1 cellular context compared by ENCODE assay signal in the genomic region with DNA sequence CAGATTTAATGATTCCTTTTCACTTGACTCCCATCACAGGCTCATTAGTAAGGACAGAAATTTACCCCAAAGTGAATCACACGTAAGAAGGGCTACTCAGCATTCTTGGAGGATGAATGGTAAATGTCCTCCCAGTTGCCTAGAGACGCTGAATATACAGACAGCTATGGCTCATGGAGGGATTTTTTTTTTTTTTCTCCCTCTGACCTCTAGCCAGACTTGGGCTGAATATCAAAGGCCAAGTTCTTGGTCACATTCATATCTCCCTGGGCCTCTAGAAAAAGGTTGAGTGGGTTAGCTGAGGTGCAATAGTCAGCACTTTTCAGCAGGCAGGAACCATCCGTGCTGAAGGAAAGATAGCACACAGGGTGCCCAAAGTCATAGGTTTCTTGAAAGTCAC.
TF ChIP-seq lines count a peak whose summit lies in the region.

No MANE protein-coding gene starts in this region.

TF ChIP-seq in HepG2, 621 proteins besides CTCF, POLR2A, EP300 and RAD21 (continued from another document and continues in another):
- TF ChIP-seq, protein P1, sequence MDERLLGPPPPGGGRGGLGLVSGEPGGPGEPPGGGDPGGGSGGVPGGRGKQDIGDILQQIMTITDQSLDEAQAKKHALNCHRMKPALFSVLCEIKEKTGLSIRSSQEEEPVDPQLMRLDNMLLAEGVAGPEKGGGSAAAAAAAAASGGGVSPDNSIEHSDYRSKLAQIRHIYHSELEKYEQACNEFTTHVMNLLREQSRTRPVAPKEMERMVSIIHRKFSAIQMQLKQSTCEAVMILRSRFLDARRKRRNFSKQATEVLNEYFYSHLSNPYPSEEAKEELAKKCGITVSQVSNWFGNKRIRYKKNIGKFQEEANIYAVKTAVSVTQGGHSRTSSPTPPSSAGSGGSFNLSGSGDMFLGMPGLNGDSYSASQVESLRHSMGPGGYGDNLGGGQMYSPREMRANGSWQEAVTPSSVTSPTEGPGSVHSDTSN (CRISPR knock-in tag; IDR thresholded peaks at IDR 0.05): no peak
- TF ChIP-seq, protein P2, sequence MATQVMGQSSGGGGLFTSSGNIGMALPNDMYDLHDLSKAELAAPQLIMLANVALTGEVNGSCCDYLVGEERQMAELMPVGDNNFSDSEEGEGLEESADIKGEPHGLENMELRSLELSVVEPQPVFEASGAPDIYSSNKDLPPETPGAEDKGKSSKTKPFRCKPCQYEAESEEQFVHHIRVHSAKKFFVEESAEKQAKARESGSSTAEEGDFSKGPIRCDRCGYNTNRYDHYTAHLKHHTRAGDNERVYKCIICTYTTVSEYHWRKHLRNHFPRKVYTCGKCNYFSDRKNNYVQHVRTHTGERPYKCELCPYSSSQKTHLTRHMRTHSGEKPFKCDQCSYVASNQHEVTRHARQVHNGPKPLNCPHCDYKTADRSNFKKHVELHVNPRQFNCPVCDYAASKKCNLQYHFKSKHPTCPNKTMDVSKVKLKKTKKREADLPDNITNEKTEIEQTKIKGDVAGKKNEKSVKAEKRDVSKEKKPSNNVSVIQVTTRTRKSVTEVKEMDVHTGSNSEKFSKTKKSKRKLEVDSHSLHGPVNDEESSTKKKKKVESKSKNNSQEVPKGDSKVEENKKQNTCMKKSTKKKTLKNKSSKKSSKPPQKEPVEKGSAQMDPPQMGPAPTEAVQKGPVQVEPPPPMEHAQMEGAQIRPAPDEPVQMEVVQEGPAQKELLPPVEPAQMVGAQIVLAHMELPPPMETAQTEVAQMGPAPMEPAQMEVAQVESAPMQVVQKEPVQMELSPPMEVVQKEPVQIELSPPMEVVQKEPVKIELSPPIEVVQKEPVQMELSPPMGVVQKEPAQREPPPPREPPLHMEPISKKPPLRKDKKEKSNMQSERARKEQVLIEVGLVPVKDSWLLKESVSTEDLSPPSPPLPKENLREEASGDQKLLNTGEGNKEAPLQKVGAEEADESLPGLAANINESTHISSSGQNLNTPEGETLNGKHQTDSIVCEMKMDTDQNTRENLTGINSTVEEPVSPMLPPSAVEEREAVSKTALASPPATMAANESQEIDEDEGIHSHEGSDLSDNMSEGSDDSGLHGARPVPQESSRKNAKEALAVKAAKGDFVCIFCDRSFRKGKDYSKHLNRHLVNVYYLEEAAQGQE (IDR thresholded peaks at IDR 0.05; ENCODE audit: borderline replicate concordance in 1 of 2, low read depth in 1 of 2, low read length in 2 of 2): peak in 1 of 2 experiments; percentile 67; a peak in 1 of 4 replicates
- TF ChIP-seq CHD4 (IDR thresholded peaks at IDR 0.05; ENCODE audit: borderline replicate concordance, low read length): no peak
- no peak for TF ChIP-seq HNF4G (IDR thresholded peaks at IDR 0.05; ENCODE audit: borderline replicate concordance, low read depth, low read length)
- TF ChIP-seq HNF4G (CRISPR knock-in tag; IDR thresholded peaks at IDR 0.05; ENCODE audit: borderline replicate concordance, low read depth): no peak
- TF ChIP-seq BCL6 (CRISPR knock-in tag; IDR thresholded peaks at IDR 0.05): peak; percentile 85
- TF ChIP-seq STAG1 (CRISPR knock-in tag; IDR thresholded peaks at IDR 0.05): no peak
- no peak for TF ChIP-seq HNRNPLL (IDR thresholded peaks at IDR 0.05; ENCODE audit: low read depth, low read length, poor library complexity, severe bottlenecking)
- TF ChIP-seq ZNF792 (CRISPR knock-in tag; IDR thresholded peaks at IDR 0.05): no peak
- peak; percentile 96 for TF ChIP-seq RARA (CRISPR knock-in tag; IDR thresholded peaks at IDR 0.05)
- TF ChIP-seq, protein P3, sequence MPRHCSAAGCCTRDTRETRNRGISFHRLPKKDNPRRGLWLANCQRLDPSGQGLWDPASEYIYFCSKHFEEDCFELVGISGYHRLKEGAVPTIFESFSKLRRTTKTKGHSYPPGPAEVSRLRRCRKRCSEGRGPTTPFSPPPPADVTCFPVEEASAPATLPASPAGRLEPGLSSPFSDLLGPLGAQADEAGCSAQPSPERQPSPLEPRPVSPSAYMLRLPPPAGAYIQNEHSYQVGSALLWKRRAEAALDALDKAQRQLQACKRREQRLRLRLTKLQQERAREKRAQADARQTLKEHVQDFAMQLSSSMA (CRISPR knock-in tag; IDR thresholded peaks at IDR 0.05): no peak
- TF ChIP-seq, protein P4, sequence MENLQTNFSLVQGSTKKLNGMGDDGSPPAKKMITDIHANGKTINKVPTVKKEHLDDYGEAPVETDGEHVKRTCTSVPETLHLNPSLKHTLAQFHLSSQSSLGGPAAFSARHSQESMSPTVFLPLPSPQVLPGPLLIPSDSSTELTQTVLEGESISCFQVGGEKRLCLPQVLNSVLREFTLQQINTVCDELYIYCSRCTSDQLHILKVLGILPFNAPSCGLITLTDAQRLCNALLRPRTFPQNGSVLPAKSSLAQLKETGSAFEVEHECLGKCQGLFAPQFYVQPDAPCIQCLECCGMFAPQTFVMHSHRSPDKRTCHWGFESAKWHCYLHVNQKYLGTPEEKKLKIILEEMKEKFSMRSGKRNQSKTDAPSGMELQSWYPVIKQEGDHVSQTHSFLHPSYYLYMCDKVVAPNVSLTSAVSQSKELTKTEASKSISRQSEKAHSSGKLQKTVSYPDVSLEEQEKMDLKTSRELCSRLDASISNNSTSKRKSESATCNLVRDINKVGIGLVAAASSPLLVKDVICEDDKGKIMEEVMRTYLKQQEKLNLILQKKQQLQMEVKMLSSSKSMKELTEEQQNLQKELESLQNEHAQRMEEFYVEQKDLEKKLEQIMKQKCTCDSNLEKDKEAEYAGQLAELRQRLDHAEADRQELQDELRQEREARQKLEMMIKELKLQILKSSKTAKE (CRISPR knock-in tag; IDR thresholded peaks at IDR 0.05; ENCODE audit: borderline replicate concordance): peak; percentile 81
- no peak for TF ChIP-seq ZNF224 (CRISPR knock-in tag; IDR thresholded peaks at IDR 0.05)
- TF ChIP-seq ZNF383 (CRISPR knock-in tag; IDR thresholded peaks at IDR 0.05; ENCODE audit: borderline replicate concordance): no peak
- TF ChIP-seq, protein P5, sequence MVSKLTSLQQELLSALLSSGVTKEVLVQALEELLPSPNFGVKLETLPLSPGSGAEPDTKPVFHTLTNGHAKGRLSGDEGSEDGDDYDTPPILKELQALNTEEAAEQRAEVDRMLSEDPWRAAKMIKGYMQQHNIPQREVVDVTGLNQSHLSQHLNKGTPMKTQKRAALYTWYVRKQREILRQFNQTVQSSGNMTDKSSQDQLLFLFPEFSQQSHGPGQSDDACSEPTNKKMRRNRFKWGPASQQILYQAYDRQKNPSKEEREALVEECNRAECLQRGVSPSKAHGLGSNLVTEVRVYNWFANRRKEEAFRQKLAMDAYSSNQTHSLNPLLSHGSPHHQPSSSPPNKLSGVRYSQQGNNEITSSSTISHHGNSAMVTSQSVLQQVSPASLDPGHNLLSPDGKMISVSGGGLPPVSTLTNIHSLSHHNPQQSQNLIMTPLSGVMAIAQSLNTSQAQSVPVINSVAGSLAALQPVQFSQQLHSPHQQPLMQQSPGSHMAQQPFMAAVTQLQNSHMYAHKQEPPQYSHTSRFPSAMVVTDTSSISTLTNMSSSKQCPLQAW (CRISPR knock-in tag; IDR thresholded peaks at IDR 0.05): no peak
- no peak for TF ChIP-seq ZNF775 (CRISPR knock-in tag; IDR thresholded peaks at IDR 0.05; ENCODE audit: borderline replicate concordance)
- no peak for TF ChIP-seq CENPX (CRISPR knock-in tag; IDR thresholded peaks at IDR 0.05)
- 0 out of 2 replicates have a peak, but pooled peaks have one; percentile 17 for TF ChIP-seq SALL1 (CRISPR knock-in tag; IDR thresholded peaks at IDR 0.05)
- TF ChIP-seq, protein P6, sequence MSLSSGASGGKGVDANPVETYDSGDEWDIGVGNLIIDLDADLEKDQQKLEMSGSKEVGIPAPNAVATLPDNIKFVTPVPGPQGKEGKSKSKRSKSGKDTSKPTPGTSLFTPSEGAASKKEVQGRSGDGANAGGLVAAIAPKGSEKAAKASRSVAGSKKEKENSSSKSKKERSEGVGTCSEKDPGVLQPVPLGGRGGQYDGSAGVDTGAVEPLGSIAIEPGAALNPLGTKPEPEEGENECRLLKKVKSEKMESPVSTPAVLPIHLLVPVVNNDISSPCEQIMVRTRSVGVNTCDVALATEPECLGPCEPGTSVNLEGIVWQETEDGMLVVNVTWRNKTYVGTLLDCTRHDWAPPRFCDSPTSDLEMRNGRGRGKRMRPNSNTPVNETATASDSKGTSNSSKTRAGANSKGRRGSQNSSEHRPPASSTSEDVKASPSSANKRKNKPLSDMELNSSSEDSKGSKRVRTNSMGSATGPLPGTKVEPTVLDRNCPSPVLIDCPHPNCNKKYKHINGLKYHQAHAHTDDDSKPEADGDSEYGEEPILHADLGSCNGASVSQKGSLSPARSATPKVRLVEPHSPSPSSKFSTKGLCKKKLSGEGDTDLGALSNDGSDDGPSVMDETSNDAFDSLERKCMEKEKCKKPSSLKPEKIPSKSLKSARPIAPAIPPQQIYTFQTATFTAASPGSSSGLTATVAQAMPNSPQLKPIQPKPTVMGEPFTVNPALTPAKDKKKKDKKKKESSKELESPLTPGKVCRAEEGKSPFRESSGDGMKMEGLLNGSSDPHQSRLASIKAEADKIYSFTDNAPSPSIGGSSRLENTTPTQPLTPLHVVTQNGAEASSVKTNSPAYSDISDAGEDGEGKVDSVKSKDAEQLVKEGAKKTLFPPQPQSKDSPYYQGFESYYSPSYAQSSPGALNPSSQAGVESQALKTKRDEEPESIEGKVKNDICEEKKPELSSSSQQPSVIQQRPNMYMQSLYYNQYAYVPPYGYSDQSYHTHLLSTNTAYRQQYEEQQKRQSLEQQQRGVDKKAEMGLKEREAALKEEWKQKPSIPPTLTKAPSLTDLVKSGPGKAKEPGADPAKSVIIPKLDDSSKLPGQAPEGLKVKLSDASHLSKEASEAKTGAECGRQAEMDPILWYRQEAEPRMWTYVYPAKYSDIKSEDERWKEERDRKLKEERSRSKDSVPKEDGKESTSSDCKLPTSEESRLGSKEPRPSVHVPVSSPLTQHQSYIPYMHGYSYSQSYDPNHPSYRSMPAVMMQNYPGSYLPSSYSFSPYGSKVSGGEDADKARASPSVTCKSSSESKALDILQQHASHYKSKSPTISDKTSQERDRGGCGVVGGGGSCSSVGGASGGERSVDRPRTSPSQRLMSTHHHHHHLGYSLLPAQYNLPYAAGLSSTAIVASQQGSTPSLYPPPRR (CRISPR knock-in tag; IDR thresholded peaks at IDR 0.05; ENCODE audit: borderline replicate concordance): peak; percentile 21; the same call in 1 of the 2 replicates
- 0 out of 2 replicates have a peak, but pooled peaks have one; percentile 46 for TF ChIP-seq ESRRA (CRISPR knock-in tag; IDR thresholded peaks at IDR 0.05; ENCODE audit: low read depth)
- TF ChIP-seq ZNF121 (CRISPR knock-in tag; IDR thresholded peaks at IDR 0.05): no peak
- TF ChIP-seq ZNF552 (CRISPR knock-in tag; IDR thresholded peaks at IDR 0.05; ENCODE audit: borderline replicate concordance): no peak
- TF ChIP-seq, protein P7, sequence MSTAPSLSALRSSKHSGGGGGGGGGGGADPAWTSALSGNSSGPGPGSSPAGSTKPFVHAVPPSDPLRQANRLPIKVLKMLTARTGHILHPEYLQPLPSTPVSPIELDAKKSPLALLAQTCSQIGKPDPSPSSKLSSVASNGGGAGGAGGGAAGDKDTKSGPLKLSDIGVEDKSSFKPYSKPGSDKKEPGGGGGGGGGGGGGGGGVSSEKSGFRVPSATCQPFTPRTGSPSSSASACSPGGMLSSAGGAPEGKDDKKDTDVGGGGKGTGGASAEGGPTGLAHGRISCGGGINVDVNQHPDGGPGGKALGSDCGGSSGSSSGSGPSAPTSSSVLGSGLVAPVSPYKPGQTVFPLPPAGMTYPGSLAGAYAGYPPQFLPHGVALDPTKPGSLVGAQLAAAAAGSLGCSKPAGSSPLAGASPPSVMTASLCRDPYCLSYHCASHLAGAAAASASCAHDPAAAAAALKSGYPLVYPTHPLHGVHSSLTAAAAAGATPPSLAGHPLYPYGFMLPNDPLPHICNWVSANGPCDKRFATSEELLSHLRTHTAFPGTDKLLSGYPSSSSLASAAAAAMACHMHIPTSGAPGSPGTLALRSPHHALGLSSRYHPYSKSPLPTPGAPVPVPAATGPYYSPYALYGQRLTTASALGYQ (CRISPR knock-in tag; IDR thresholded peaks at IDR 0.05): 0 out of 2 replicates have a peak, but pooled peaks have one; percentile 24
- TF ChIP-seq, protein P8, sequence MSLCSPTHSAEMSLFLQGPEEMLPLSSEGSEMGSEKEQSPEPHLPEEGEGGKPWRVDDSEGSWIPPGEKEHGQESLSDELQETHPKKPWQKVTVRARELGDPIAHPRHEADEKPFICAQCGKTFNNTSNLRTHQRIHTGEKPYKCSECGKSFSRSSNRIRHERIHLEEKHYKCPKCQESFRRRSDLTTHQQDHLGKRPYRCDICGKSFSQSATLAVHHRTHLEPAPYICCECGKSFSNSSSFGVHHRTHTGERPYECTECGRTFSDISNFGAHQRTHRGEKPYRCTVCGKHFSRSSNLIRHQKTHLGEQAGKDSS (CRISPR knock-in tag; IDR thresholded peaks at IDR 0.05; ENCODE audit: borderline replicate concordance, low read depth): no peak
- TF ChIP-seq, protein P9, sequence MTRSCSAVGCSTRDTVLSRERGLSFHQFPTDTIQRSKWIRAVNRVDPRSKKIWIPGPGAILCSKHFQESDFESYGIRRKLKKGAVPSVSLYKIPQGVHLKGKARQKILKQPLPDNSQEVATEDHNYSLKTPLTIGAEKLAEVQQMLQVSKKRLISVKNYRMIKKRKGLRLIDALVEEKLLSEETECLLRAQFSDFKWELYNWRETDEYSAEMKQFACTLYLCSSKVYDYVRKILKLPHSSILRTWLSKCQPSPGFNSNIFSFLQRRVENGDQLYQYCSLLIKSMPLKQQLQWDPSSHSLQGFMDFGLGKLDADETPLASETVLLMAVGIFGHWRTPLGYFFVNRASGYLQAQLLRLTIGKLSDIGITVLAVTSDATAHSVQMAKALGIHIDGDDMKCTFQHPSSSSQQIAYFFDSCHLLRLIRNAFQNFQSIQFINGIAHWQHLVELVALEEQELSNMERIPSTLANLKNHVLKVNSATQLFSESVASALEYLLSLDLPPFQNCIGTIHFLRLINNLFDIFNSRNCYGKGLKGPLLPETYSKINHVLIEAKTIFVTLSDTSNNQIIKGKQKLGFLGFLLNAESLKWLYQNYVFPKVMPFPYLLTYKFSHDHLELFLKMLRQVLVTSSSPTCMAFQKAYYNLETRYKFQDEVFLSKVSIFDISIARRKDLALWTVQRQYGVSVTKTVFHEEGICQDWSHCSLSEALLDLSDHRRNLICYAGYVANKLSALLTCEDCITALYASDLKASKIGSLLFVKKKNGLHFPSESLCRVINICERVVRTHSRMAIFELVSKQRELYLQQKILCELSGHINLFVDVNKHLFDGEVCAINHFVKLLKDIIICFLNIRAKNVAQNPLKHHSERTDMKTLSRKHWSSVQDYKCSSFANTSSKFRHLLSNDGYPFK (CRISPR knock-in tag; IDR thresholded peaks at IDR 0.05; ENCODE audit: borderline replicate concordance): no peak
- TF ChIP-seq RFXAP (CRISPR knock-in tag; IDR thresholded peaks at IDR 0.05; ENCODE audit: borderline replicate concordance): no peak
- no peak for TF ChIP-seq ZNF235 (CRISPR knock-in tag; IDR thresholded peaks at IDR 0.05; ENCODE audit: borderline replicate concordance)
- TF ChIP-seq POGZ (CRISPR knock-in tag; IDR thresholded peaks at IDR 0.05): peak; percentile 41; the same call in 1 of the 2 replicates
- TF ChIP-seq, protein P10, sequence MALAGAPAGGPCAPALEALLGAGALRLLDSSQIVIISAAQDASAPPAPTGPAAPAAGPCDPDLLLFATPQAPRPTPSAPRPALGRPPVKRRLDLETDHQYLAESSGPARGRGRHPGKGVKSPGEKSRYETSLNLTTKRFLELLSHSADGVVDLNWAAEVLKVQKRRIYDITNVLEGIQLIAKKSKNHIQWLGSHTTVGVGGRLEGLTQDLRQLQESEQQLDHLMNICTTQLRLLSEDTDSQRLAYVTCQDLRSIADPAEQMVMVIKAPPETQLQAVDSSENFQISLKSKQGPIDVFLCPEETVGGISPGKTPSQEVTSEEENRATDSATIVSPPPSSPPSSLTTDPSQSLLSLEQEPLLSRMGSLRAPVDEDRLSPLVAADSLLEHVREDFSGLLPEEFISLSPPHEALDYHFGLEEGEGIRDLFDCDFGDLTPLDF (CRISPR knock-in tag; IDR thresholded peaks at IDR 0.05): no peak
- TF ChIP-seq SOX13 (IDR thresholded peaks at IDR 0.05): no peak
- TF ChIP-seq SOX13 (CRISPR knock-in tag; conservative IDR thresholded peaks at IDR 0.05 in 1 of 2, IDR thresholded peaks at IDR 0.05 in 1 of 2): peak in 1 of 2 experiments; percentile 40; a peak in 2 of 4 replicates
- TF ChIP-seq PPARG (CRISPR knock-in tag; conservative IDR thresholded peaks at IDR 0.05): peak; percentile 91
